18 cellular contexts compared by ENCODE assay signal in genomic region chr9:41174994-41175393, GRCh38. TPM values are rescaled to one million over a fixed set of nuclear protein-coding genes. Genes with fewer than 3 reads are reported as not detected.
"Had no signal": no experiment of that assay in that cellular context is flagged by ENCODE, and none has a peak within 500 bp of the region (broad histone marks: within the 10 kb centered on the region; RNA-seq: fewer than 3 reads in every experiment).

No MANE protein-coding gene starts in this region.

RNA-seq across cellular contexts. Expression of gene FOXD4L6, which starts 46.5 kb away (rescaled TPM):
- total RNA-seq: kidney epithelial cell, lower lobe of right lung, mucosa of gallbladder, natural killer cell, osteocyte, posterior vena cava, psoas muscle, sigmoid colon, skeletal muscle tissue, testis, thyroid gland, transverse colon, upper lobe of left lung, urinary bladder, vagina had no signal
- polyA plus RNA-seq: liver, mammary epithelial cell, smooth muscle cell, urinary bladder had no signal
